ENCODE assay signal across 7 cellular contexts in the genomic region with DNA sequence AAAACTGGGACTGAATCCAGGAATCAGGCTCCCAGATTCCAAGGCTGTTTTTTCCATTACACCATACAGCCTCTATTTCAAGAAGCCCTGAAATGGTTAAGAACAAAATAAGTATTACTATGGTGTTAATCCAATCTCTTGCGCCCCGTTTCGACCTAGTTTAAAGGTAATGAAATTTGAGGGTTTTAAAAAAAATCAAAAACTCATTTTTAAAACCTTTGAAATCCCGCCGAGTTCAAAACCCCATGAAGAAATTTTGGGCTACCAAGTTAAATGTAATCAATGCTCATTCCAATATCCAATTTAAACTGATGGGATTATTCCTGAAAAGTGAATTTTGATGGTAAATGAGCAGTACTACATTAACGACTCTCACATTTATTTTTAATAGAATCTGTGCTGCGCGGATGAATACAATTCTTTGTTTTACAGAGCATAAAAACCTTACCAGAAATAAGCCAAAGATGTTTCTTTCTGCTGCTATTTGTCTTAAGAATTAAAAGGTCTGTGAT. TPM values are rescaled to one million over a fixed set of nuclear protein-coding genes. Genes with fewer than 3 reads are reported as not detected.
DNase-seq lines count a peak whose midpoint lies in the region; ATAC-seq and TF ChIP-seq lines count a peak whose summit lies in the region.

No MANE protein-coding gene starts in this region.

- H3K9ac ChIP-seq in iPS-18a (ENCODE audit: low read length): peak overlapping the region; percentile 73

- POLR2A ChIA-PET in activated CD8-positive, alpha-beta T cell treated with anti-CD3 and anti-CD28 coated beads, Interleukin-2, amount 10 ng/mL, durations not matched to agents 7 days and 5 days (lab: Charles Lee): no interaction called here

- H3K9me3 ChIP-seq in iPS-18a (ENCODE audit: control insufficient read depth, low read depth, low read length): no peaks in the 10 kb centered on the region

- H3K9me3 Mint-ChIP-seq in HFFc6: no peaks in the 10 kb centered on the region
- no peaks in the 10 kb centered on the region for H3K9me3 Mint-ChIP-seq in activated CD8-positive, alpha-beta T cell treated with anti-CD3 and anti-CD28 coated beads, Interleukin-2, amount 10 ng/mL, durations not matched to agents 7 days and 5 days (ENCODE audit: insufficient read depth)
- H3K9me3 Mint-ChIP-seq in stimulated activated naive CD8-positive, alpha-beta T cell treated with anti-CD3 and anti-CD28 coated beads, Interleukin-15, amount 100 ng/mL, for 72 hours: no peaks in the 10 kb centered on the region

- H3K4me3 Mint-ChIP-seq in HFFc6: peak overlapping the region; percentile 92
- H3K4me3 Mint-ChIP-seq in activated CD8-positive, alpha-beta T cell treated with anti-CD3 and anti-CD28 coated beads, Interleukin-2, amount 10 ng/mL, durations not matched to agents 7 days and 5 days: peak overlapping the region; percentile 79
- H3K4me3 Mint-ChIP-seq in stimulated activated naive CD8-positive, alpha-beta T cell treated with anti-CD3 and anti-CD28 coated beads, Interleukin-15, amount 100 ng/mL, for 72 hours: peak overlapping the region; percentile 79 to 88

- 0 out of 2 replicates have a peak, but pooled peaks cover 2% of the 10 kb centered on the region for H3K27me3 Mint-ChIP-seq in HFFc6 (ENCODE audit: insufficient read depth)
- H3K27me3 Mint-ChIP-seq in activated CD8-positive, alpha-beta T cell treated with anti-CD3 and anti-CD28 coated beads, Interleukin-2, amount 10 ng/mL, durations not matched to agents 7 days and 5 days (ENCODE audit: low read depth): peaks cover 14% of the 10 kb centered on the region
- H3K27me3 Mint-ChIP-seq in stimulated activated naive CD8-positive, alpha-beta T cell treated with anti-CD3 and anti-CD28 coated beads, Interleukin-15, amount 100 ng/mL, for 72 hours: no peaks in the 10 kb centered on the region

- H3K27ac Mint-ChIP-seq in HFFc6: peak overlapping the region; percentile 90
- H3K27ac Mint-ChIP-seq in activated CD8-positive, alpha-beta T cell treated with anti-CD3 and anti-CD28 coated beads, Interleukin-2, amount 10 ng/mL, durations not matched to agents 7 days and 5 days: peak overlapping the region; percentile 89
- peak overlapping the region; percentile 79 to 92 for H3K27ac Mint-ChIP-seq in stimulated activated naive CD8-positive, alpha-beta T cell treated with anti-CD3 and anti-CD28 coated beads, Interleukin-15, amount 100 ng/mL, for 72 hours

- CTCF ChIA-PET in activated CD8-positive, alpha-beta T cell treated with anti-CD3 and anti-CD28 coated beads, Interleukin-2, amount 10 ng/mL, durations not matched to agents 7 days and 5 days (lab: Charles Lee): interaction anchor here (0.9 to 1.6 kb wide), 2 partner anchors 11 to 60 kb away, joined by 3 to 5 read pairs; no protein-coding TSS in a partner anchor

- no peaks in the 10 kb centered on the region; the same call in 1 of the 2 replicates for H3K36me3 Mint-ChIP-seq in HFFc6 (ENCODE audit: low read depth)
- peaks cover 23% of the 10 kb centered on the region for H3K36me3 Mint-ChIP-seq in activated CD8-positive, alpha-beta T cell treated with anti-CD3 and anti-CD28 coated beads, Interleukin-2, amount 10 ng/mL, durations not matched to agents 7 days and 5 days (ENCODE audit: low read depth)

- DNase-seq in HFFc6 (no peak), SHP77 (lab: John Stamatoyannopoulos, UW) (no peak), NCI-H446 treated with DMSO at 0.1 percent for 48 hours (lab: John Stamatoyannopoulos, UW) (no peak)
- no peak for DNase-seq in activated CD8-positive, alpha-beta T cell treated with anti-CD3 and anti-CD28 coated beads, Interleukin-2, amount 10 ng/mL, durations not matched to agents 7 days and 5 days
- no peak for DNase-seq in stimulated activated naive CD8-positive, alpha-beta T cell treated with anti-CD3 and anti-CD28 coated beads, Interleukin-15, amount 100 ng/mL, for 72 hours

- peaks cover 34% of the 10 kb centered on the region for H3K4me1 Mint-ChIP-seq in HFFc6 (ENCODE audit: low read depth)
- H3K4me1 Mint-ChIP-seq in activated CD8-positive, alpha-beta T cell treated with anti-CD3 and anti-CD28 coated beads, Interleukin-2, amount 10 ng/mL, durations not matched to agents 7 days and 5 days (ENCODE audit: low read depth): peaks cover 29% of the 10 kb centered on the region
- peaks cover 18% of the 10 kb centered on the region for H3K4me1 Mint-ChIP-seq in stimulated activated naive CD8-positive, alpha-beta T cell treated with anti-CD3 and anti-CD28 coated beads, Interleukin-15, amount 100 ng/mL, for 72 hours

- no peak for TF ChIP-seq CTCF in HFFc6 (IDR thresholded peaks at IDR 0.05)

- H3K4me3 ChIP-seq in iPS-18a (ENCODE audit: low read length): peak overlapping the region; percentile 69

- H3K27me3 ChIP-seq in iPS-18a (ENCODE audit: control insufficient read depth, insufficient read depth, low read length): peaks cover 72% of the 10 kb centered on the region

- no peaks in the 10 kb centered on the region for H3K36me3 ChIP-seq in iPS-18a (ENCODE audit: control insufficient read depth, low read depth, low read length)

- H3K27ac ChIP-seq in iPS-18a (ENCODE audit: low read length): no peak overlapping the region

- peaks cover 14% of the 10 kb centered on the region for H3K4me1 ChIP-seq in iPS-18a (ENCODE audit: control insufficient read depth, low read depth, low read length)

- ATAC-seq in activated CD8-positive, alpha-beta T cell treated with anti-CD3 and anti-CD28 coated beads, Interleukin-2, amount 10 ng/mL, durations not matched to agents 7 days and 5 days: no peak
- ATAC-seq in stimulated activated naive CD8-positive, alpha-beta T cell treated with anti-CD3 and anti-CD28 coated beads, Interleukin-15, amount 100 ng/mL, for 72 hours: no peak
- no peak for ATAC-seq in HG03439 (IDR thresholded peaks at IDR 0.05; ENCODE audit: unreplicated experiment)

RNA-seq across cellular contexts. Expression of gene EGLN1, which starts 0.8 kb away (rescaled TPM):
- 10 to 100 TPM; 22.5 to 31.8 (median 26.0) TPM for total RNA-seq in HFFc6 (2021; fragmentation: NEBNext Ultra II Directional; extraction: Animal tissue kit (Norgen Biotek cat#: 25700))
- total RNA-seq in activated CD8-positive, alpha-beta T cell treated with anti-CD3 and anti-CD28 coated beads, Interleukin-2, amount 10 ng/mL, durations not matched to agents 7 days and 5 days: 10 to 100 TPM; 30.5 to 32.6 TPM
